ENCODE assay signal across 8 cellular contexts in the genomic region with DNA sequence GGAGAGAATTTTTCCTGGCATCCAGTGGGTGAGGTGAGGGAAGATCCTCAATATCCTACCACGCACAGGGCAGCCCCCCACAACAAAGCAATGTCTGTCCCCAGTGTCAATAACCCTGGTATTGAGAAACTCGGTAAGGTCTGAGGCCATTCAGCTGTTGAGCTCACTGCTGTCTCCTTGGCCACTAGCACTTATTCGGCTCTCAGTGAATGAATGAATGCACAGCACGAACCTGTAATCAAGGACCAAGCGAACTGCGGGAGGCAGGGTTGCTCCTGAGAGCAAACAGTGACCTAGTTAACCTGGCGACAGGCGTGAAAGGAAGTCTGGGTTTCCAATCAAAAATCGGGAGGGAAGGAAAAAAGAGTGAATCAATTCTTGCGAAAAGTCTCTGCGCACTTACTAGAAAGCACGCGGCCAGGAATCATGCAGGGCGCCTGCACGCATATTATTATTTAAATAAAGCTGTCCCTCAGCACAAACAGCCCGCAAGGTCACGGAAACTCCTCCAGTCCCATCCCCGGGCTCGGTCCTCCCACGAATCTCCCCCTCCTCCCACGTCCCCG. TPM values are rescaled to one million over a fixed set of nuclear protein-coding genes. Genes with fewer than 3 reads are reported as not detected.
DNase-seq lines count a peak whose midpoint lies in the region; ATAC-seq lines count a peak whose summit lies in the region.

No MANE protein-coding gene starts in this region.

- no peaks in the 10 kb centered on the region for H3K27me3 Mint-ChIP-seq in activated T-helper 17 cell treated with anti-CD3 and anti-CD28 coated beads, Interleukin-2, amount 50 U/mL, for 72 hours

- H3K9me3 Mint-ChIP-seq in activated T-helper 17 cell treated with anti-CD3 and anti-CD28 coated beads, Interleukin-2, amount 50 U/mL, for 72 hours: peaks cover 3% of the 10 kb centered on the region
- peaks cover 3% of the 10 kb centered on the region for H3K9me3 Mint-ChIP-seq in stimulated activated effector memory CD8-positive, alpha-beta T cell treated with anti-CD3 and anti-CD28 coated beads, Interleukin-12 subunit alpha, Interleukin-12 subunit beta, amount 100 ng/mL, for 72 hours

- no peaks in the 10 kb centered on the region for H3K27me3 ChIP-seq in iPS DF 6.9 (ENCODE audit: control insufficient read depth, insufficient read depth, low read length)

- H3K27ac ChIP-seq in iPS DF 6.9 (ENCODE audit: low read length): no peak overlapping the region

- peak; percentile 3 for ATAC-seq in HG03571 (IDR thresholded peaks at IDR 0.05; ENCODE audit: unreplicated experiment)
- peak; percentile 3 for ATAC-seq in activated T-helper 17 cell treated with anti-CD3 and anti-CD28 coated beads, Interleukin-2, amount 50 U/mL, for 72 hours (replicated peaks)
- ATAC-seq in stimulated activated effector memory CD8-positive, alpha-beta T cell treated with anti-CD3 and anti-CD28 coated beads, Interleukin-12 subunit alpha, Interleukin-12 subunit beta, amount 100 ng/mL, for 72 hours: no peak

- H3K36me3 ChIP-seq in iPS DF 6.9 (ENCODE audit: control insufficient read depth, insufficient read depth, low read length): no peaks in the 10 kb centered on the region

- H3K36me3 Mint-ChIP-seq in activated T-helper 17 cell treated with anti-CD3 and anti-CD28 coated beads, Interleukin-2, amount 50 U/mL, for 72 hours (ENCODE audit: low read depth): peaks cover 37% of the 10 kb centered on the region
- H3K36me3 Mint-ChIP-seq in stimulated activated effector memory CD8-positive, alpha-beta T cell treated with anti-CD3 and anti-CD28 coated beads, Interleukin-12 subunit alpha, Interleukin-12 subunit beta, amount 100 ng/mL, for 72 hours: peaks cover 26% of the 10 kb centered on the region

- peak overlapping the region; percentile 99; the same call in 1 of the 2 replicates for H3K4me3 ChIP-seq in iPS DF 6.9 (ENCODE audit: low read length)

- H3K4me1 ChIP-seq in iPS DF 6.9 (ENCODE audit: control insufficient read depth, insufficient read depth, low read length): no peaks in the 10 kb centered on the region; the same call in 1 of the 2 replicates

- no peaks in the 10 kb centered on the region for H3K9me3 ChIP-seq in iPS DF 6.9 (ENCODE audit: control insufficient read depth, insufficient read depth, low read length)

- DNase-seq in NCI-H2196 treated with DMSO at 0.1 percent for 48 hours (lab: John Stamatoyannopoulos, UW; ENCODE audit: unreplicated experiment) (peak; percentile 38), NCI-H2196 (lab: John Stamatoyannopoulos, UW; ENCODE audit: unreplicated experiment) (no peak), iPS DF 6.9 (ENCODE audit: low read depth, low spot score) (peak; percentile 5), T1000 (lab: John Stamatoyannopoulos, UW) (no peak), GM19238 (ENCODE audit: insufficient read length, low spot score) (no peak)
- DNase-seq in stimulated activated effector memory CD8-positive, alpha-beta T cell treated with anti-CD3 and anti-CD28 coated beads, Interleukin-12 subunit alpha, Interleukin-12 subunit beta, amount 100 ng/mL, for 72 hours (ENCODE audit: low spot score in 2 of 2): no peak

- H3K4me1 Mint-ChIP-seq in activated T-helper 17 cell treated with anti-CD3 and anti-CD28 coated beads, Interleukin-2, amount 50 U/mL, for 72 hours: peaks cover 13% of the 10 kb centered on the region
- H3K4me1 Mint-ChIP-seq in stimulated activated effector memory CD8-positive, alpha-beta T cell treated with anti-CD3 and anti-CD28 coated beads, Interleukin-12 subunit alpha, Interleukin-12 subunit beta, amount 100 ng/mL, for 72 hours: peaks cover 27% of the 10 kb centered on the region

- no CpG with 5 or more reads among the region's 22 CpGs for WGBS in iPS DF 6.9 (ENCODE audit: insufficient coverage, insufficient read length)

- peak overlapping the region; percentile 90 for H3K4me3 Mint-ChIP-seq in activated T-helper 17 cell treated with anti-CD3 and anti-CD28 coated beads, Interleukin-2, amount 50 U/mL, for 72 hours
- H3K4me3 Mint-ChIP-seq in stimulated activated effector memory CD8-positive, alpha-beta T cell treated with anti-CD3 and anti-CD28 coated beads, Interleukin-12 subunit alpha, Interleukin-12 subunit beta, amount 100 ng/mL, for 72 hours: peak overlapping the region; percentile 82

- peak overlapping the region; percentile 99 for H3K27ac Mint-ChIP-seq in activated T-helper 17 cell treated with anti-CD3 and anti-CD28 coated beads, Interleukin-2, amount 50 U/mL, for 72 hours
- peak overlapping the region; percentile 97 for H3K27ac Mint-ChIP-seq in stimulated activated effector memory CD8-positive, alpha-beta T cell treated with anti-CD3 and anti-CD28 coated beads, Interleukin-12 subunit alpha, Interleukin-12 subunit beta, amount 100 ng/mL, for 72 hours

RNA-seq across cellular contexts. Expression of a gene that starts 0.5 kb away (rescaled TPM):
- total RNA-seq in activated T-helper 17 cell treated with anti-CD3 and anti-CD28 coated beads, Interleukin-2, amount 50 U/mL, for 72 hours: 10 to 100 TPM; 11.6 to 13.7 TPM

RNA-seq across cellular contexts. Expression of a gene that starts 41.6 kb away (rescaled TPM):
- total RNA-seq in activated T-helper 17 cell treated with anti-CD3 and anti-CD28 coated beads, Interleukin-2, amount 50 U/mL, for 72 hours: 1 to 10 TPM; 1.0 TPM

Comparison
In these comparisons a context has a peak if more than half of its experiments do, and no peak if none do; other contexts are left out.
1. DNase-seq: peak in NCI-H2196 treated with DMSO at 0.1 percent for 48 hours (single experiment) and iPS DF 6.9 (single experiment); none in NCI-H2196 (single experiment), stimulated activated effector memory CD8-positive, alpha-beta T cell treated with anti-CD3 and anti-CD28 coated beads, Interleukin-12 subunit alpha, Interleukin-12 subunit beta, amount 100 ng/mL, for 72 hours (0 of 2), T1000 (single experiment) and GM19238 (single experiment).